9 cellular contexts compared by ENCODE assay signal in the genomic region with DNA sequence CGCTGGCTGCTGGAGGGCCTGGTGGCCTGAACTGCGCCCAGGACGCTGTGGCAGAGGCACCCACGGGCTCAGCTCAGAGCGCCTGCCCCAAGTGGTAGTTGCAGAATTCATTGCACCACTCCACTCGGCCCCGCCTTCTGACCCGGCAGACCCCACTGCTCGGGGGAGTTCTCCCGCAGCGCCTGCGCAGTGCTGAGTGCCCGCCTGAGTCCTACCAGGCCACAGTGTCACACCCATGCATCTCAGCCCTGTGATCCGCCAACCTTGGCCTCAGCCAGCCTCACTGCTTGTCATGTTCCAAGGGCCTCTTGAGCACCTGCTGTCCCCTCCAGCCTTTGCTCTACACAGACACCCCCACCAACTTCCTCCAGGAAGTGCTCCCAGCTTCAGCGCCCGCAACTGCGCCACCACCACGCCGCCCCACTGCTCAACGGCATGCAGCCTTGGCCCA. TPM values are rescaled to one million over a fixed set of nuclear protein-coding genes. Genes with fewer than 3 reads are reported as not detected.
A peak's percentile ranks its signal among the peaks of the same experiment; 100 is the strongest.
DNase-seq lines count a peak whose midpoint lies in the region; ATAC-seq and TF ChIP-seq lines count a peak whose summit lies in the region.
"Had no signal": no experiment of that assay in that cellular context is flagged by ENCODE, and none has a peak within 500 bp of the region (broad histone marks: within the 10 kb centered on the region; RNA-seq: fewer than 3 reads in every experiment).

No MANE protein-coding gene starts in this region.

- H3K4me1 ChIP-seq in PC-3 (ENCODE audit: insufficient read depth, low read length): peaks cover 12% of the 10 kb centered on the region

- POLR2A ChIA-PET in PC-3 (lab: Charles Lee; ENCODE audit: unreplicated experiment): no interaction called here

- H3K27ac ChIP-seq in PC-3 (ENCODE audit: low read length): no peak overlapping the region

- CTCF ChIA-PET in PC-3 (lab: Charles Lee): no interaction called here

- H4K20me1 ChIP-seq in PC-3 (ENCODE audit: low read length): no peaks in the 10 kb centered on the region

- H3K27me3 ChIP-seq in PC-3 (ENCODE audit: low read length): no peaks in the 10 kb centered on the region

- BruUV-seq in PC-3 (replicated peaks; lab: Mats Ljungman, UMichigan): no TSS peak

- no peaks in the 10 kb centered on the region for H3K36me3 ChIP-seq in PC-3 (ENCODE audit: low read depth, low read length)

- H3F3A ChIP-seq in PC-3 (ENCODE audit: low read length, unreplicated experiment): no peaks in the 10 kb centered on the region

- no peak overlapping the region for H2AFZ ChIP-seq in PC-3 (ENCODE audit: low read length)

- H3K9ac ChIP-seq in PC-3 (ENCODE audit: low read length): no peak overlapping the region

- intact Hi-C loops in PC-3 (cut with micrococcal nuclease): no loop called here

- peak; percentile 67 for DNase-seq in GF-D8 (lab: John Stamatoyannopoulos, UW)
- DNase-seq in NOMO-1 treated with DMSO at 0.1 percent for 48 hours (lab: John Stamatoyannopoulos, UW; ENCODE audit: unreplicated experiment): peak; percentile 27
- DNase-seq in activated T-helper 9 cell treated with anti-CD3 and anti-CD28 coated beads, Interleukin-2, amount 50 U/mL, for 16 hours (ENCODE audit: low read depth): peak; percentile 24
- DNase-seq in stimulated activated CD4-positive, alpha-beta T cell treated with anti-CD3 and anti-CD28 coated beads, Interleukin-1b, Interleukin-23, amount 100 ng/mL, for 24 hours (ENCODE audit: low read depth in 4 of 4, low spot score in 1 of 4): peak in 3 of 4 experiments; percentile 30 to 40 (median 39)
- DNase-seq in PC-3: no peak
- no peak for DNase-seq in ureter (ENCODE audit: low spot score)
- DNase-seq in HuH-7.5 (ENCODE audit: low spot score): no peak

- no peaks in the 10 kb centered on the region for H3K79me2 ChIP-seq in PC-3 (ENCODE audit: low read length)

- no peak for TF ChIP-seq CTCF in PC-3 (conservative IDR thresholded peaks at IDR 0.05; ENCODE audit: low read depth, low read length)

- ATAC-seq in PC-3 (no peak), HG03378 (IDR thresholded peaks at IDR 0.05; ENCODE audit: unreplicated experiment) (no peak)

- no peaks in the 10 kb centered on the region for H3K9me2 ChIP-seq in PC-3 (replicated peaks; ENCODE audit: low read length)

- H3K9me3 ChIP-seq in PC-3 (ENCODE audit: low read length): no peaks in the 10 kb centered on the region

- no peak overlapping the region for H3K4me2 ChIP-seq in PC-3 (ENCODE audit: low read length)

- H3K4me3 ChIP-seq in PC-3 (ENCODE audit: low read length): no peak overlapping the region

RNA-seq across cellular contexts. Expression of a gene that starts 12.2 kb away (rescaled TPM):
- total RNA-seq in PC-3 (2014; rRNA removed) (1.6 and 5.4 TPM in 2 replicates), ureter (59.9 TPM)
- total RNA-seq: fibroblast of villous mesenchyme had no signal

Comparison
In these comparisons a context has a peak if more than half of its experiments do, and no peak if none do; other contexts are left out.
1. DNase-seq: peak in GF-D8 (single experiment), NOMO-1 treated with DMSO at 0.1 percent for 48 hours (single experiment), activated T-helper 9 cell treated with anti-CD3 and anti-CD28 coated beads, Interleukin-2, amount 50 U/mL, for 16 hours (single experiment) and stimulated activated CD4-positive, alpha-beta T cell treated with anti-CD3 and anti-CD28 coated beads, Interleukin-1b, Interleukin-23, amount 100 ng/mL, for 24 hours (3 of 4); none in PC-3 (single experiment), ureter (single experiment) and HuH-7.5 (single experiment).